ENCODE assay signal across 18 cellular contexts in genomic region chr7:122488241-122488640, GRCh38.
"Had no signal": no experiment of that assay in that cellular context is flagged by ENCODE, and none has a peak within 500 bp of the region (broad histone marks: within the 10 kb centered on the region; RNA-seq: fewer than 3 reads in every experiment).

No MANE protein-coding gene starts in this region.

- H3K9ac ChIP-seq: parathyroid adenoma had no signal

- FAIRE-seq: keratinocyte had no signal

- H3K79me2 ChIP-seq: parathyroid adenoma had no signal

- H3K27ac ChIP-seq: epithelial cell of prostate, esophagus muscularis mucosa, gastrocnemius medialis, parathyroid adenoma, prostate gland, right lobe of liver, suprapubic skin, thyroid gland, upper lobe of left lung, uterus had no signal

- H2AFZ ChIP-seq: parathyroid adenoma had no signal

- H3K36me3 ChIP-seq: esophagus muscularis mucosa, gastrocnemius medialis, right lobe of liver, suprapubic skin, thyroid gland, upper lobe of left lung, uterus had no signal

- ATAC-seq: effector memory CD8-positive, alpha-beta T cell; gastrocnemius medialis; naive thymus-derived CD4-positive, alpha-beta T cell; right lobe of liver; stimulated activated naive B cell treated with anti-CD40 and anti-IgM and Interleukin-4, amounts not matched to agents 10 μg/mL and 1 μg/mL and 100 μg/mL, for 72 hours had no signal

- H3K4me3 ChIP-seq: esophagus muscularis mucosa, gastrocnemius medialis, prostate gland, right lobe of liver, suprapubic skin, thyroid gland, upper lobe of left lung, uterus had no signal

- DNase-seq: effector memory CD8-positive, alpha-beta T cell; gastrocnemius medialis; glutamatergic neuron; naive thymus-derived CD4-positive, alpha-beta T cell; nephron progenitor cell; retina; right lobe of liver; stimulated activated CD4-positive, alpha-beta T cell treated with anti-CD3 and anti-CD28 coated beads, Interleukin-4, amount 100 ng/mL, for 4 hours; stimulated activated naive B cell treated with anti-CD40 and anti-IgM and Interleukin-4, amounts not matched to agents 10 μg/mL and 1 μg/mL and 100 μg/mL, for 72 hours; thyroid gland; upper lobe of left lung; uterus had no signal

- H3K9me3 ChIP-seq: esophagus muscularis mucosa, gastrocnemius medialis, prostate gland, right lobe of liver, suprapubic skin, thyroid gland, upper lobe of left lung, uterus had no signal

- H3K27me3 ChIP-seq: esophagus muscularis mucosa, gastrocnemius medialis, right lobe of liver, suprapubic skin, thyroid gland, upper lobe of left lung, uterus had no signal

- H3K4me1 ChIP-seq: esophagus muscularis mucosa, gastrocnemius medialis, parathyroid adenoma, prostate gland, right lobe of liver, suprapubic skin, thyroid gland, upper lobe of left lung, uterus had no signal
